ENCODE assay signal across 20 cellular contexts in the genomic region with DNA sequence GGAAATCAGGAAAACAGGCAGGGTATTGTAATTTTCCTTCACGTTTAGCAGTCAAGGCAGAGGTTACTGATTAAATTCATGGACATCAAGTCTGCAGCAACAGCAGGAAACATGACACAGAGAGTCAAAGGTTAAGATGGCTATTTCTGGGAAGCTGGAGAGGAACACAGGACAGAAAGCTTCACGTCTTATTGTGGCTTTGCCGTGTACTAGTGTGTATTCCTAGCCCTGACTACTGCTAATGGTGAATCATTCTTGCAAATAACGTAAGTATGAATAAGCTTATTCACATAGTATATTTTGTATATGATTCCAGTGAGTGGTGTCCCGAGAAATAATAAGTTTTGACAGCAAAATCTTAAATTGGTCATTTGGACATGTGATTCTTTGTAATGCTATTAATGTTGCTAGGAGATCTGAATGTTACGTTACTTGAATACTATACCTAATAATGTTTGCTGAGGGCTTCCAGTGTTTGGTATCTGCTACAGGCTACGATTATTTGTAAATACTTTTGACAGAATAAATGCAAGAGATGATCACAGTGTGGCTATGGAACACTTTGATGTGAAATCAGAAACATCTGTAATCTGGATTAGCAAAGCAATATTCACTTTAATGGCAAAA.
DNase-seq lines count a peak whose midpoint lies in the region; ATAC-seq and TF ChIP-seq lines count a peak whose summit lies in the region.
"Had no signal": no experiment of that assay in that cellular context is flagged by ENCODE, and none has a peak within 500 bp of the region (broad histone marks: within the 10 kb centered on the region; RNA-seq: fewer than 3 reads in every experiment).

No MANE protein-coding gene starts in this region.

- H4K91ac ChIP-seq in mesenchymal stem cell (ENCODE audit: low read length) = no peak overlapping the region

- H3K27me3 ChIP-seq in PC-3 (ENCODE audit: low read length) = no peaks in the 10 kb centered on the region
- no peaks in the 10 kb centered on the region for H3K27me3 ChIP-seq in mesenchymal stem cell (ENCODE audit: control insufficient read depth in 1 of 2, insufficient read depth in 1 of 2, low read length in 2 of 2)
- no peaks in the 10 kb centered on the region for H3K27me3 ChIP-seq in thyroid gland
- H3K27me3 ChIP-seq: dorsolateral prefrontal cortex, tibial nerve had no signal

- TF ChIP-seq CTCF in PC-3 (conservative IDR thresholded peaks at IDR 0.05; ENCODE audit: low read depth, low read length) = no peak
- no peak for TF ChIP-seq CTCF in fibroblast of mammary gland (conservative IDR thresholded peaks at IDR 0.05; ENCODE audit: control insufficient read depth, insufficient read depth, low read depth, low read length)
- no peak for TF ChIP-seq CTCF in thyroid gland (IDR thresholded peaks at IDR 0.05)

- peak; percentile 41 for DNase-seq in ACHN
- peak; percentile 83 for DNase-seq in PC-3
- peak; percentile 95 for DNase-seq in fibroblast of mammary gland (ENCODE audit: low read depth)
- DNase-seq in mesenchymal stem cell = peak; percentile 93
- DNase-seq in NCI-H146 (lab: John Stamatoyannopoulos, UW) = no peak
- no peak for DNase-seq in NOMO-1 treated with dmso at 0.1 percent for 144 hours (lab: John Stamatoyannopoulos, UW; ENCODE audit: unreplicated experiment)
- no peak for DNase-seq in middle frontal gyrus (ENCODE audit: extremely low spot score, low spot score)
- DNase-seq in thyroid gland = no peak
- DNase-seq: activated CD8-positive, alpha-beta T cell treated with anti-CD3 and anti-CD28 coated beads, Interleukin-2, amount 10 ng/mL, durations not matched to agents 7 days and 5 days; anterior cingulate cortex; dorsolateral prefrontal cortex; GF-D8; islet precursor cell; Karpas-422; naive B cell; NCI-H446 treated with DMSO at 0.1 percent for 48 hours; stimulated activated CD4-positive, alpha-beta T cell treated with anti-CD3 and anti-CD28 coated beads, Interleukin-2, amount 100 ng/mL, for 48 hours had no signal

- no peak overlapping the region for H2BK15ac ChIP-seq in mesenchymal stem cell (ENCODE audit: low read depth, poor library complexity, severe bottlenecking)

- H3K9ac ChIP-seq in PC-3 (ENCODE audit: low read length) (peak overlapping the region; percentile 10; the same call in 1 of the 2 replicates), mesenchymal stem cell (ENCODE audit: low read length) (no peak overlapping the region)

- CTCF ChIA-PET in PC-3 (lab: Charles Lee) = no interaction called here

- H3K79me2 ChIP-seq in PC-3 (ENCODE audit: low read length) = no peaks in the 10 kb centered on the region

- H3K4me1 ChIP-seq in PC-3 (ENCODE audit: insufficient read depth, low read length) (peaks cover 39% of the 10 kb centered on the region), mesenchymal stem cell (ENCODE audit: control insufficient read depth, insufficient read depth, low read depth, low read length) (peaks cover 3% of the 10 kb centered on the region), thyroid gland (peaks cover 10 to 13% of the 10 kb centered on the region in 2 donors)
- H3K4me1 ChIP-seq: prostate gland had no signal

- no peak overlapping the region for H3K18ac ChIP-seq in mesenchymal stem cell (ENCODE audit: low read depth in 1 of 2, low read length in 2 of 2)

- no peak overlapping the region for H2BK5ac ChIP-seq in mesenchymal stem cell (ENCODE audit: low read depth, low read length, poor library complexity, severe bottlenecking)

- H3K9me3 ChIP-seq in PC-3 (ENCODE audit: low read length) = no peaks in the 10 kb centered on the region
- no peaks in the 10 kb centered on the region for H3K9me3 ChIP-seq in mesenchymal stem cell (ENCODE audit: control insufficient read depth, low read length)
- no peaks in the 10 kb centered on the region for H3K9me3 ChIP-seq in thyroid gland
- H3K9me3 ChIP-seq: prostate gland, tibial nerve had no signal

- no peak overlapping the region for H2AK5ac ChIP-seq in mesenchymal stem cell (ENCODE audit: low read length, severe bottlenecking)

- TF ChIP-seq POLR2A in thyroid gland (IDR thresholded peaks at IDR 0.05) = no peak

- peak overlapping the region; percentile 30 for H3K4me2 ChIP-seq in PC-3 (ENCODE audit: low read length)
- H3K4me2 ChIP-seq in mesenchymal stem cell (ENCODE audit: low read length, poor library complexity, severe bottlenecking) = peak overlapping the region; percentile 63

- no peak overlapping the region for H2BK12ac ChIP-seq in mesenchymal stem cell (ENCODE audit: low read length in 2 of 2)

- ATAC-seq in PC-3 = peak; percentile 94
- ATAC-seq: activated CD8-positive, alpha-beta T cell treated with anti-CD3 and anti-CD28 coated beads, Interleukin-2, amount 10 ng/mL, durations not matched to agents 7 days and 5 days had no signal

- H2BK120ac ChIP-seq in mesenchymal stem cell (ENCODE audit: low read depth, low read length) = no peak overlapping the region

- H3K23ac ChIP-seq in mesenchymal stem cell (ENCODE audit: low read length in 2 of 2) = no peak overlapping the region

- H3F3A ChIP-seq in PC-3 (ENCODE audit: low read length, unreplicated experiment) = no peaks in the 10 kb centered on the region

- intact Hi-C loops in PC-3 (cut with micrococcal nuclease) (no loop called here), thyroid gland (cut with DNase I) (no loop called here)

- no peak overlapping the region for H3K14ac ChIP-seq in mesenchymal stem cell (ENCODE audit: low read length in 2 of 2)

- in situ Hi-C loops in ACHN (cut with HindIII; ENCODE audit: low pct_ligation_motif_present, low pct_unique_long_range_greater_than_20kb, low sequenced_read_pairs) = no loop called here

- POLR2A ChIA-PET in PC-3 (lab: Charles Lee; ENCODE audit: unreplicated experiment) = no interaction called here

- BruUV-seq in PC-3 (replicated peaks; lab: Mats Ljungman, UMichigan) = no TSS peak

- H2AFZ ChIP-seq in PC-3 (ENCODE audit: low read length) (peak overlapping the region; percentile 6; the same call in 1 of the 2 replicates), mesenchymal stem cell (ENCODE audit: low read depth, low read length) (no peak overlapping the region)

- WGBS in mesenchymal stem cell = 45% methylated on average over 5 of the region's 7 CpGs
- 82 to 87% methylated on average over 7 of the region's 7 CpGs for WGBS in thyroid gland, 2 donors

- H3K79me1 ChIP-seq in mesenchymal stem cell (replicated peaks; ENCODE audit: low read length, poor library complexity, severe bottlenecking) = peaks cover 17% of the 10 kb centered on the region

- no peak overlapping the region for H3K4me3 ChIP-seq in PC-3 (ENCODE audit: low read length)
- no peak overlapping the region for H3K4me3 ChIP-seq in fibroblast of mammary gland (ENCODE audit: control insufficient read depth, low read depth, low read length)
- no peak overlapping the region for H3K4me3 ChIP-seq in mesenchymal stem cell (ENCODE audit: insufficient read depth in 1 of 2, low read depth in 1 of 2, low read length in 2 of 2)
- no peak overlapping the region for H3K4me3 ChIP-seq in thyroid gland (replicated peaks in 1 of 3)
- H3K4me3 ChIP-seq: dorsolateral prefrontal cortex, prostate gland, tibial nerve had no signal

- no peak overlapping the region for H3K4ac ChIP-seq in mesenchymal stem cell (ENCODE audit: low read depth in 1 of 2, low read length in 2 of 2)

- H3K27ac ChIP-seq in PC-3 (ENCODE audit: low read length) (peak overlapping the region; percentile 50), mesenchymal stem cell (ENCODE audit: low read length, poor library complexity, severe bottlenecking) (peak overlapping the region; percentile 60), thyroid gland (no peak overlapping the region)
- H3K27ac ChIP-seq: dorsolateral prefrontal cortex, prostate gland, tibial nerve, VCaP had no signal

- no peak overlapping the region for H4K8ac ChIP-seq in mesenchymal stem cell (ENCODE audit: low read length)

- H3K36me3 ChIP-seq in PC-3 (ENCODE audit: low read depth, low read length) (no peaks in the 10 kb centered on the region), mesenchymal stem cell (ENCODE audit: control insufficient read depth in 1 of 2, insufficient read depth in 2 of 2, low read depth in 1 of 2, low read length in 2 of 2) (peaks cover 0 to 4% of the 10 kb centered on the region in 2 experiments), thyroid gland (no peaks in the 10 kb centered on the region)
- H3K36me3 ChIP-seq: prostate gland had no signal

- H4K20me1 ChIP-seq in PC-3 (ENCODE audit: low read length) = no peaks in the 10 kb centered on the region

- H3K9me2 ChIP-seq in PC-3 (replicated peaks; ENCODE audit: low read length) = no peaks in the 10 kb centered on the region

Comparison
In these comparisons a context has a peak if more than half of its experiments do, and no peak if none do; other contexts are left out.
1. DNase-seq: peak in ACHN (single experiment), PC-3 (single experiment), fibroblast of mammary gland (single experiment) and mesenchymal stem cell (single experiment); none in NCI-H146 (single experiment), NOMO-1 treated with dmso at 0.1 percent for 144 hours (single experiment), middle frontal gyrus (single experiment) and thyroid gland (0 of 2).
2. H3K27ac ChIP-seq: peak in PC-3 (single experiment) and mesenchymal stem cell (single experiment); none in thyroid gland (0 of 3).